Comparison of ENCODE assay signal across 32 cellular contexts in the genomic region with DNA sequence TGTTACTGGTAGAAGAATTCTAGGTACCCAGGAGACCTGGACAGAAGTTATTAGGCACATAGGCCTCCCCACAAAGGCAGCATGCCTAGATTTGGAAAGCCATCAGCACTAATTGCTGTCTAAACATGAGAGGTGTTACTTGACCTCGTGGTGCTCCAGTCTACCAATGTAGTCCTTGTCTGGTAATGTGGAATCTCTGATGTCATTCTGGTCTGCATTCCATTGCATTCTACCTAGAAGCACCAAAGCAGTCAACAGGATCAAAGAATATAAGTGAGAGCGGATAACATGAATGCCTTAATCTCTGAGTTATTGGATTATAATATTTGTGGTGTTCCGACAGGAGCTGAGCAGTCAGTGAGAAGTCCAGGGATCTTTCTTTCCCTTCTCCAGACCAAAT.
"Had no signal": no experiment of that assay in that cellular context is flagged by ENCODE, and none has a peak within 500 bp of the region (broad histone marks: within the 10 kb centered on the region; RNA-seq: fewer than 3 reads in every experiment).

No MANE protein-coding gene starts in this region.

- H3K27ac ChIP-seq: dorsolateral prefrontal cortex, epithelial cell of prostate, gastrocnemius medialis, left lung, neural progenitor cell, psoas muscle, right lobe of liver, suprapubic skin, transverse colon, upper lobe of right lung, uterus had no signal

- H3K4me1 Mint-ChIP-seq: naive thymus-derived CD4-positive, alpha-beta T cell; stimulated activated naive CD8-positive, alpha-beta T cell treated with anti-CD3 and anti-CD28 coated beads, Interleukin-15, amount 100 ng/mL, for 72 hours had no signal

- H3K36me3 ChIP-seq: gastrocnemius medialis, left lung, neural progenitor cell, right lobe of liver, suprapubic skin, transverse colon, upper lobe of right lung, uterus had no signal

- FAIRE-seq: colon, islet of Langerhans had no signal

- H3K9me3 Mint-ChIP-seq: nephron; stimulated activated naive CD8-positive, alpha-beta T cell treated with anti-CD3 and anti-CD28 coated beads, Interleukin-15, amount 100 ng/mL, for 72 hours had no signal

- H3K36me3 Mint-ChIP-seq: mesothelial cell of epicardium; naive thymus-derived CD4-positive, alpha-beta T cell had no signal

- H3K4me3 ChIP-seq: dorsolateral prefrontal cortex, gastrocnemius medialis, left lung, mucosa of descending colon, neural progenitor cell, psoas muscle, right lobe of liver, smooth muscle cell, suprapubic skin, transverse colon, upper lobe of right lung, uterus had no signal

- H3K9me3 ChIP-seq: gastrocnemius medialis, left lung, mucosa of descending colon, psoas muscle, right lobe of liver, suprapubic skin, transverse colon, upper lobe of right lung, uterus had no signal

- H3K27me3 ChIP-seq: dorsolateral prefrontal cortex, gastrocnemius medialis, left lung, neural progenitor cell, right lobe of liver, suprapubic skin, transverse colon, upper lobe of right lung, uterus had no signal

- H3K4me2 ChIP-seq: neural progenitor cell, smooth muscle cell had no signal

- DNase-seq: dorsolateral prefrontal cortex; effector CD4-positive, alpha-beta T cell; endodermal cell; foreskin fibroblast; gastrocnemius medialis; head of caudate nucleus; left cardiac atrium; left lung; mesenchymal stem cell; mucosa of descending colon; naive thymus-derived CD4-positive, alpha-beta T cell; nucleus accumbens; psoas muscle; right lobe of liver; stimulated activated CD4-positive, alpha-beta T cell treated with anti-CD3 and anti-CD28 coated beads, Interleukin-12 subunit alpha, Interleukin-12 subunit beta, amount 100 ng/mL, for 4 hours; stimulated activated CD4-positive, alpha-beta T cell treated with anti-CD3 and anti-CD28 coated beads, Interleukin-1b, Interleukin-23, amount 100 ng/mL, for 48 hours; stimulated activated CD4-positive, alpha-beta T cell treated with anti-CD3 and anti-CD28 coated beads, Interleukin-4, amount 100 ng/mL, for 1 hour; stimulated activated CD8-positive, alpha-beta memory T cell treated with anti-CD3 and anti-CD28 coated beads, Interleukin-4, amount 100 ng/mL, for 48 hours; stimulated activated naive CD4-positive, alpha-beta T cell; stimulated activated naive CD8-positive, alpha-beta T cell treated with anti-CD3 and anti-CD28 coated beads, Interleukin-15, amount 100 ng/mL, for 72 hours; transverse colon; upper lobe of right lung; uterus had no signal

- ATAC-seq: esophagus mucosa; gastrocnemius medialis; left cardiac atrium; left lung; mucosa of descending colon; naive thymus-derived CD4-positive, alpha-beta T cell; psoas muscle; right lobe of liver; stimulated activated naive CD8-positive, alpha-beta T cell treated with anti-CD3 and anti-CD28 coated beads, Interleukin-15, amount 100 ng/mL, for 72 hours; upper lobe of right lung had no signal

- H3K4me1 ChIP-seq: gastrocnemius medialis, left lung, neural progenitor cell, psoas muscle, right lobe of liver, suprapubic skin, transverse colon, upper lobe of right lung, uterus had no signal

- H3K9ac ChIP-seq: neural progenitor cell had no signal

- H2AFZ ChIP-seq: neural progenitor cell had no signal

- H3K4me3 Mint-ChIP-seq: endodermal cell; mesothelial cell of epicardium; naive thymus-derived CD4-positive, alpha-beta T cell; nephron; neural progenitor cell; stimulated activated naive CD8-positive, alpha-beta T cell treated with anti-CD3 and anti-CD28 coated beads, Interleukin-15, amount 100 ng/mL, for 72 hours had no signal

- H3K27ac Mint-ChIP-seq: endodermal cell; mesothelial cell of epicardium; naive thymus-derived CD4-positive, alpha-beta T cell; nephron; neural progenitor cell; stimulated activated naive CD8-positive, alpha-beta T cell treated with anti-CD3 and anti-CD28 coated beads, Interleukin-15, amount 100 ng/mL, for 72 hours had no signal
